8 cellular contexts compared by ENCODE assay signal in the genomic region with DNA sequence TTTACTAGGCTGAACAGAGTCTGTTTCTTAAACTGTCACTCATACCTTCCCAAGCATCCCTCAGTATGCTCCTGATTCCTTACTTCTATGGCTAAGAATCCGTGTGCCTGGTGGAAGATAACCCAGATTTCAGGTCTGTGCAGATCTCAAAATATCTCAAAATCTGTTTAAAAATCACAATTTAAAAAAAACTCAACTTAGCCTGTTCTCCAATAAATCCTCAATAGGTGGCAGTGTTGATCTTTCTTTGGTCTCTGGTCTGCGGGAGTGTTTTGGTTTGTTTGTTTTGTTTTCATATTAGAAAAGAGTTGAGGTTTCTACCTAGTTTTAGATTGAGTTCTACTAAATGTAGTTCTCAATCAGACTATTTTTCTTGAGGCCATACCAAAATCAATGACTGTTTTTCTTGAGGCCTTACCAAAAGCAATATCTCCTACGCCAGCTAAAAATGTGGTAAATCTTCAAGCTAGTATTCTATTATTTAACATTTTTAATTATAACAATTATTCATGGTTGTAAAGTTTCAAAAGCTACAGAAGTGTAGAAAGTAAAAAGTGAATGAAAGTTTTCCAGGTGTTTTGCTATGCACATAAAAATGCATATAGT. TPM values are rescaled to one million over a fixed set of nuclear protein-coding genes. Genes with fewer than 3 reads are reported as not detected.
DNase-seq lines count a peak whose midpoint lies in the region; ATAC-seq and TF ChIP-seq lines count a peak whose summit lies in the region.

No MANE protein-coding gene starts in this region.

- WGBS in liver = 31% methylated on average over 3 of the region's 3 CpGs

- peaks cover 0 to 1% (median 0%) of the 10 kb centered on the region in 4 donors for H3K4me1 ChIP-seq in liver (ENCODE audit: control insufficient read depth in 4 of 4, insufficient read depth in 4 of 4, low read length in 3 of 4)

- no peak overlapping the region for H3K4me3 ChIP-seq in GM12865 (ENCODE audit: low read depth, low read length)
- H3K4me3 ChIP-seq in liver (ENCODE audit: low read depth in 1 of 3, low read length in 3 of 3) = no peak overlapping the region

- H3K9me3 ChIP-seq in liver (ENCODE audit: control insufficient read depth in 4 of 4, low read length in 3 of 4) = no peaks in the 10 kb centered on the region

- H3K9ac ChIP-seq in liver (ENCODE audit: low read depth in 1 of 2, low read length in 2 of 2) = no peak overlapping the region

- in situ Hi-C loops in ACHN (cut with HindIII; ENCODE audit: low pct_ligation_motif_present, low pct_unique_long_range_greater_than_20kb, low sequenced_read_pairs) = no loop called here

- ATAC-seq in GM21528 (IDR thresholded peaks at IDR 0.05; ENCODE audit: low FRiP score, unreplicated experiment) = no peak
- ATAC-seq in HG03378 (IDR thresholded peaks at IDR 0.05; ENCODE audit: unreplicated experiment) = no peak
- no peak for ATAC-seq in GM21825 (IDR thresholded peaks at IDR 0.05; ENCODE audit: unreplicated experiment)

- TF ChIP-seq RAD21 in liver (IDR thresholded peaks at IDR 0.05) = peak; percentile 80 to 83

- H3K27ac ChIP-seq in liver (ENCODE audit: low read depth in 1 of 2, low read length in 2 of 2) = no peak overlapping the region

- H3K36me3 ChIP-seq in liver (ENCODE audit: control insufficient read depth in 4 of 4, insufficient read depth in 3 of 4, low read depth in 1 of 4, low read length in 3 of 4) = no peaks in the 10 kb centered on the region

- peak; percentile 34 for DNase-seq in ACHN
- peak; percentile 71 for DNase-seq in GM12865 (ENCODE audit: low read depth)
- peak; percentile 46 for DNase-seq in NCI-H1694 (lab: John Stamatoyannopoulos, UW)
- DNase-seq in astrocyte of the hippocampus (ENCODE audit: low read depth, low spot score) = peak; percentile 54

- TF ChIP-seq CTCF in GM12865 (IDR thresholded peaks at IDR 0.05; ENCODE audit: insufficient read depth, low read depth, low read length, missing control alignments) = peak; percentile 43
- peak; percentile 47 for TF ChIP-seq CTCF in liver (IDR thresholded peaks at IDR 0.05; ENCODE audit: low read depth, low read length, missing input control)

- no peaks in the 10 kb centered on the region for H3K27me3 ChIP-seq in liver (ENCODE audit: control insufficient read depth in 4 of 4, insufficient read depth in 4 of 4, low read length in 3 of 4)

TF ChIP-seq in liver, 16 proteins besides CTCF, POLR2A, EP300 and RAD21:
- TF ChIP-seq, protein P1, sequence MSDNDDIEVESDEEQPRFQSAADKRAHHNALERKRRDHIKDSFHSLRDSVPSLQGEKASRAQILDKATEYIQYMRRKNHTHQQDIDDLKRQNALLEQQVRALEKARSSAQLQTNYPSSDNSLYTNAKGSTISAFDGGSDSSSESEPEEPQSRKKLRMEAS (IDR thresholded peaks at IDR 0.05) = no peak
- TF ChIP-seq HNF4G (IDR thresholded peaks at IDR 0.05) (no peak), FOXA2 (IDR thresholded peaks at IDR 0.05) (no peak), JUND (IDR thresholded peaks at IDR 0.05) (no peak), TAF1 (conservative IDR thresholded peaks at IDR 0.05) (no peak), NR2F2 (IDR thresholded peaks at IDR 0.05) (no peak), HNF4A (conservative IDR thresholded peaks at IDR 0.05) (no peak), RXRA (IDR thresholded peaks at IDR 0.05) (no peak), YY1 (IDR thresholded peaks at IDR 0.05) (no peak), GABPA (IDR thresholded peaks at IDR 0.05 in 1 of 2, conservative IDR thresholded peaks at IDR 0.05 in 1 of 2) (no peak), FOXA1 (IDR thresholded peaks at IDR 0.05) (no peak)
- TF ChIP-seq, protein P2, sequence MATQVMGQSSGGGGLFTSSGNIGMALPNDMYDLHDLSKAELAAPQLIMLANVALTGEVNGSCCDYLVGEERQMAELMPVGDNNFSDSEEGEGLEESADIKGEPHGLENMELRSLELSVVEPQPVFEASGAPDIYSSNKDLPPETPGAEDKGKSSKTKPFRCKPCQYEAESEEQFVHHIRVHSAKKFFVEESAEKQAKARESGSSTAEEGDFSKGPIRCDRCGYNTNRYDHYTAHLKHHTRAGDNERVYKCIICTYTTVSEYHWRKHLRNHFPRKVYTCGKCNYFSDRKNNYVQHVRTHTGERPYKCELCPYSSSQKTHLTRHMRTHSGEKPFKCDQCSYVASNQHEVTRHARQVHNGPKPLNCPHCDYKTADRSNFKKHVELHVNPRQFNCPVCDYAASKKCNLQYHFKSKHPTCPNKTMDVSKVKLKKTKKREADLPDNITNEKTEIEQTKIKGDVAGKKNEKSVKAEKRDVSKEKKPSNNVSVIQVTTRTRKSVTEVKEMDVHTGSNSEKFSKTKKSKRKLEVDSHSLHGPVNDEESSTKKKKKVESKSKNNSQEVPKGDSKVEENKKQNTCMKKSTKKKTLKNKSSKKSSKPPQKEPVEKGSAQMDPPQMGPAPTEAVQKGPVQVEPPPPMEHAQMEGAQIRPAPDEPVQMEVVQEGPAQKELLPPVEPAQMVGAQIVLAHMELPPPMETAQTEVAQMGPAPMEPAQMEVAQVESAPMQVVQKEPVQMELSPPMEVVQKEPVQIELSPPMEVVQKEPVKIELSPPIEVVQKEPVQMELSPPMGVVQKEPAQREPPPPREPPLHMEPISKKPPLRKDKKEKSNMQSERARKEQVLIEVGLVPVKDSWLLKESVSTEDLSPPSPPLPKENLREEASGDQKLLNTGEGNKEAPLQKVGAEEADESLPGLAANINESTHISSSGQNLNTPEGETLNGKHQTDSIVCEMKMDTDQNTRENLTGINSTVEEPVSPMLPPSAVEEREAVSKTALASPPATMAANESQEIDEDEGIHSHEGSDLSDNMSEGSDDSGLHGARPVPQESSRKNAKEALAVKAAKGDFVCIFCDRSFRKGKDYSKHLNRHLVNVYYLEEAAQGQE (IDR thresholded peaks at IDR 0.05) = no peak
TF ChIP-seq in liver: peak in this region for 0.

RNA-seq across cellular contexts. Expression of a gene that starts 57.9 kb away (rescaled TPM):
- 10 to 100 TPM; 17.6 to 18.2 TPM for total RNA-seq in liver
- polyA plus RNA-seq in liver = 1 to 10 TPM; 3.1 to 4.5 TPM

RNA-seq across cellular contexts. Expression of a gene that starts 58.9 kb away (rescaled TPM):
- 10 to 100 TPM; 30.3 to 43.6 TPM for total RNA-seq in liver
- 10 to 100 TPM; 20.6 to 30.2 TPM for polyA plus RNA-seq in liver

RNA-seq across cellular contexts. Expression of a gene that starts 59.2 kb away (rescaled TPM):
- total RNA-seq in liver = 100 to 1,000 TPM in 1 of 2 donors, 10 to 100 TPM in 1; 84.1 to 122 TPM
- polyA plus RNA-seq in liver = 100 to 1,000 TPM; 334 to 431 TPM
